1 cellular context compared by ENCODE assay signal in the genomic region with DNA sequence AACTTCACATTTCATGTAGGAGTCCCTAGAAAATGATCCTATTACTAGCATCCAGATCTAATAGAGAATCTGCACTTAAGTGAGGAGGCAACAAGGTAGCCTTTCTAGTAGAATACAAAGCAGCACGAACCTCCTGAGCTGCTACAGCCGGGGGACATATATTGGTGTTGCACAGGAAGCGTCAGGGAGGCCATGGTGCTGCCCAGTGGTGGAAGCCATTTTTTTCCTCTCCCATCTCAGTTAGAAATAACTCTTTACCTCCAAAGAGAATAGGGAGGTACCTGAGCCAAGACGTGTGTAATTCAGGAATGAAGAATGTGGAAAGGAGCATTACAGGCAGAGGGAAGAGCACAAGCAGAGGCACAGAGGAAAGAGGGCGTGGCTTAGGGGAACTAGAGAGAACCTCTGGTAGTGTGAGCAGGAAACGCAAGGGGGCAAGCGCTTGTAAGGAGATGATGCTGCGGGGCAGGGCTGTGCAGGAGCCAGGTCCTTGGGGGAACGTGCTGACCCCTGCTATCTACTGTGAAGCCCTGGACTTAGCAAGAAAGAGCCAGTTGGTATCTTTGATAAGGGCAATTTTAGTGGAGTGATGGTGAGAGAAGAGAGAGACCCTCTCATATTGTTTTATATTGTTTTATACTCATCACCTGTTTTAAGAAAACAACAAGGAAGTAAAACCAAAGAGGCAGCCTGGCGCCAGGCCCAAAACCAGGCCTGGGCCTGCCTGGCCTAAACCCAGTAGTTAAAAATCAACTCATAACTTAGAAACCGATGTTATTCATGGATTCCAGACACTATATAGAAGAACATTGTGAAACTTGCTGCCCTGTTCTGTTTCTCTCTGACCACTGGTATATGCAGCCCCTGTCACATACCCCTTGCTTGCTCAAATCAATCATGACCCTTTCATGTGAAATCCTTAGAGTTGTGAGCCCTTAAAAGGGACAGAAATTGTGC.
TF ChIP-seq lines count a peak whose summit lies in the region.

No MANE protein-coding gene starts in this region.

TF ChIP-seq in K562, 482 proteins besides CTCF, POLR2A, EP300 and RAD21 (continued from another document):
- TF ChIP-seq, protein P1, sequence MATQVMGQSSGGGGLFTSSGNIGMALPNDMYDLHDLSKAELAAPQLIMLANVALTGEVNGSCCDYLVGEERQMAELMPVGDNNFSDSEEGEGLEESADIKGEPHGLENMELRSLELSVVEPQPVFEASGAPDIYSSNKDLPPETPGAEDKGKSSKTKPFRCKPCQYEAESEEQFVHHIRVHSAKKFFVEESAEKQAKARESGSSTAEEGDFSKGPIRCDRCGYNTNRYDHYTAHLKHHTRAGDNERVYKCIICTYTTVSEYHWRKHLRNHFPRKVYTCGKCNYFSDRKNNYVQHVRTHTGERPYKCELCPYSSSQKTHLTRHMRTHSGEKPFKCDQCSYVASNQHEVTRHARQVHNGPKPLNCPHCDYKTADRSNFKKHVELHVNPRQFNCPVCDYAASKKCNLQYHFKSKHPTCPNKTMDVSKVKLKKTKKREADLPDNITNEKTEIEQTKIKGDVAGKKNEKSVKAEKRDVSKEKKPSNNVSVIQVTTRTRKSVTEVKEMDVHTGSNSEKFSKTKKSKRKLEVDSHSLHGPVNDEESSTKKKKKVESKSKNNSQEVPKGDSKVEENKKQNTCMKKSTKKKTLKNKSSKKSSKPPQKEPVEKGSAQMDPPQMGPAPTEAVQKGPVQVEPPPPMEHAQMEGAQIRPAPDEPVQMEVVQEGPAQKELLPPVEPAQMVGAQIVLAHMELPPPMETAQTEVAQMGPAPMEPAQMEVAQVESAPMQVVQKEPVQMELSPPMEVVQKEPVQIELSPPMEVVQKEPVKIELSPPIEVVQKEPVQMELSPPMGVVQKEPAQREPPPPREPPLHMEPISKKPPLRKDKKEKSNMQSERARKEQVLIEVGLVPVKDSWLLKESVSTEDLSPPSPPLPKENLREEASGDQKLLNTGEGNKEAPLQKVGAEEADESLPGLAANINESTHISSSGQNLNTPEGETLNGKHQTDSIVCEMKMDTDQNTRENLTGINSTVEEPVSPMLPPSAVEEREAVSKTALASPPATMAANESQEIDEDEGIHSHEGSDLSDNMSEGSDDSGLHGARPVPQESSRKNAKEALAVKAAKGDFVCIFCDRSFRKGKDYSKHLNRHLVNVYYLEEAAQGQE (CRISPR knock-in tag; IDR thresholded peaks at IDR 0.05; ENCODE audit: low read depth) = no peak
- TF ChIP-seq ZKSCAN3 (CRISPR knock-in tag; IDR thresholded peaks at IDR 0.05) (no peak), EHMT2 (IDR thresholded peaks at IDR 0.05) (peak; percentile 90), TCF3 (CRISPR knock-in tag; IDR thresholded peaks at IDR 0.05) (no peak), YY1 (IDR thresholded peaks at IDR 0.05; ENCODE audit: borderline replicate concordance in 1 of 3, control insufficient read depth in 1 of 3, extremely low read depth in 1 of 3, insufficient read depth in 3 of 3, insufficient read length in 1 of 3, insufficient replicate concordance in 2 of 3, low read depth in 1 of 3, low read length in 2 of 3) (peak; percentile 34 to 88 (median 65)), HDAC8 (tag; IDR thresholded peaks at IDR 0.05) (0 out of 2 replicates have a peak, but pooled peaks have one; percentile 38), CXXC5 (CRISPR knock-in tag; IDR thresholded peaks at IDR 0.05) (peak; percentile 32; the same call in 1 of the 2 replicates), CC2D1A (IDR thresholded peaks at IDR 0.05) (no peak), MYBL2 (IDR thresholded peaks at IDR 0.05; ENCODE audit: low read depth) (no peak), MYBL2 (CRISPR knock-in tag; IDR thresholded peaks at IDR 0.05; ENCODE audit: borderline replicate concordance) (no peak), MBD2 (IDR thresholded peaks at IDR 0.05; ENCODE audit: borderline replicate concordance, low read depth) (no peak), BDP1 (IDR thresholded peaks at IDR 0.05; ENCODE audit: insufficient read depth, insufficient read length) (no peak), ZNF584 (CRISPR knock-in tag; IDR thresholded peaks at IDR 0.05; ENCODE audit: low read depth) (0 out of 2 replicates have a peak, but pooled peaks have one; percentile 46), MED1 (CRISPR knock-in tag; IDR thresholded peaks at IDR 0.05; ENCODE audit: borderline replicate concordance) (no peak), ZNF184 (CRISPR knock-in tag; IDR thresholded peaks at IDR 0.05) (no peak), ETS2 (tag; IDR thresholded peaks at IDR 0.05; ENCODE audit: borderline replicate concordance, poor library complexity, severe bottlenecking) (no peak), KLF16 (IDR thresholded peaks at IDR 0.05) (no peak), LARP7 (IDR thresholded peaks at IDR 0.05) (no peak), SRSF3 (IDR thresholded peaks at IDR 0.05; ENCODE audit: insufficient read depth, low read length) (no peak), TBP (optimal IDR thresholded peaks at IDR 0.05; ENCODE audit: low read depth, low read length) (no peak)
- TF ChIP-seq, protein P2, sequence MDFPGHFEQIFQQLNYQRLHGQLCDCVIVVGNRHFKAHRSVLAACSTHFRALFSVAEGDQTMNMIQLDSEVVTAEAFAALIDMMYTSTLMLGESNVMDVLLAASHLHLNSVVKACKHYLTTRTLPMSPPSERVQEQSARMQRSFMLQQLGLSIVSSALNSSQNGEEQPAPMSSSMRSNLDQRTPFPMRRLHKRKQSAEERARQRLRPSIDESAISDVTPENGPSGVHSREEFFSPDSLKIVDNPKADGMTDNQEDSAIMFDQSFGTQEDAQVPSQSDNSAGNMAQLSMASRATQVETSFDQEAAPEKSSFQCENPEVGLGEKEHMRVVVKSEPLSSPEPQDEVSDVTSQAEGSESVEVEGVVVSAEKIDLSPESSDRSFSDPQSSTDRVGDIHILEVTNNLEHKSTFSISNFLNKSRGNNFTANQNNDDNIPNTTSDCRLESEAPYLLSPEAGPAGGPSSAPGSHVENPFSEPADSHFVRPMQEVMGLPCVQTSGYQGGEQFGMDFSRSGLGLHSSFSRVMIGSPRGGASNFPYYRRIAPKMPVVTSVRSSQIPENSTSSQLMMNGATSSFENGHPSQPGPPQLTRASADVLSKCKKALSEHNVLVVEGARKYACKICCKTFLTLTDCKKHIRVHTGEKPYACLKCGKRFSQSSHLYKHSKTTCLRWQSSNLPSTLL (IDR thresholded peaks at IDR 0.05) = no peak
- TF ChIP-seq, protein P3, sequence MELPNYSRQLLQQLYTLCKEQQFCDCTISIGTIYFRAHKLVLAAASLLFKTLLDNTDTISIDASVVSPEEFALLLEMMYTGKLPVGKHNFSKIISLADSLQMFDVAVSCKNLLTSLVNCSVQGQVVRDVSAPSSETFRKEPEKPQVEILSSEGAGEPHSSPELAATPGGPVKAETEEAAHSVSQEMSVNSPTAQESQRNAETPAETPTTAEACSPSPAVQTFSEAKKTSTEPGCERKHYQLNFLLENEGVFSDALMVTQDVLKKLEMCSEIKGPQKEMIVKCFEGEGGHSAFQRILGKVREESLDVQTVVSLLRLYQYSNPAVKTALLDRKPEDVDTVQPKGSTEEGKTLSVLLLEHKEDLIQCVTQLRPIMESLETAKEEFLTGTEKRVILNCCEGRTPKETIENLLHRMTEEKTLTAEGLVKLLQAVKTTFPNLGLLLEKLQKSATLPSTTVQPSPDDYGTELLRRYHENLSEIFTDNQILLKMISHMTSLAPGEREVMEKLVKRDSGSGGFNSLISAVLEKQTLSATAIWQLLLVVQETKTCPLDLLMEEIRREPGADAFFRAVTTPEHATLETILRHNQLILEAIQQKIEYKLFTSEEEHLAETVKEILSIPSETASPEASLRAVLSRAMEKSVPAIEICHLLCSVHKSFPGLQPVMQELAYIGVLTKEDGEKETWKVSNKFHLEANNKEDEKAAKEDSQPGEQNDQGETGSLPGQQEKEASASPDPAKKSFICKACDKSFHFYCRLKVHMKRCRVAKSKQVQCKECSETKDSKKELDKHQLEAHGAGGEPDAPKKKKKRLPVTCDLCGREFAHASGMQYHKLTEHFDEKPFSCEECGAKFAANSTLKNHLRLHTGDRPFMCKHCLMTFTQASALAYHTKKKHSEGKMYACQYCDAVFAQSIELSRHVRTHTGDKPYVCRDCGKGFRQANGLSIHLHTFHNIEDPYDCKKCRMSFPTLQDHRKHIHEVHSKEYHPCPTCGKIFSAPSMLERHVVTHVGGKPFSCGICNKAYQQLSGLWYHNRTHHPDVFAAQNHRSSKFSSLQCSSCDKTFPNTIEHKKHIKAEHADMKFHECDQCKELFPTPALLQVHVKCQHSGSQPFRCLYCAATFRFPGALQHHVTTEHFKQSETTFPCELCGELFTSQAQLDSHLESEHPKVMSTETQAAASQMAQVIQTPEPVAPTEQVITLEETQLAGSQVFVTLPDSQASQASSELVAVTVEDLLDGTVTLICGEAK (IDR thresholded peaks at IDR 0.05) = peak; percentile 84
- TF ChIP-seq, protein P3 (CRISPR knock-in tag; IDR thresholded peaks at IDR 0.05) = no peak
